7 cellular contexts compared by ENCODE assay signal in the genomic region with DNA sequence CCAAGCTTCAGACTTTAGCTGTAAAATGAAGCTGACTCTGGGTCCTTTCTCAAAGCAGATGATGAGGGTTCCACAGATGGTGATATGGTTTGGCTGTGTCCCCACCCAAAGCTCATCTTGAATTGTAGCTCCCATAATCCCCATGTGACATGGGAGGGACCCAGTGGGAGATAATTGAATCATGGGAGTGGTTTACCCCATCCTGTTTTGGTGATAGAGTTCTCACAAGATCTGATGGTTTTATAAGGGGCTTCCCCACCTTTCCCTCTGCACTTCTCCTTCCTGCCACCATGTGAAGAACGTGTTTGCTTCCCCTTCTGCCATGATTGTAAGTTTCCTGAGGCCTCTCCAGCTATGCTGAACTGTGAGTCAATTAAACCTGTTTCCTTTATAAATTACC.
DNase-seq lines count a peak whose midpoint lies in the region; ATAC-seq lines count a peak whose summit lies in the region.
"Not testable (repeated sequence)": the region's sequence is repeated elsewhere in the genome, so short reads cannot be mapped to it uniquely, and the experiment has no call there.

No MANE protein-coding gene starts in this region.

- CTCF ChIA-PET in activated CD8-positive, alpha-beta T cell treated with anti-CD3 and anti-CD28 coated beads, Interleukin-2, amount 10 ng/mL, durations not matched to agents 7 days and 5 days (lab: Charles Lee), result interaction anchor here (0.6 to 1.6 kb wide), 5 partner anchors 9 to 295 kb away, joined by 3 to 5 read pairs (median 4); no protein-coding TSS in a partner anchor
- CTCF ChIA-PET in activated naive CD4-positive, alpha-beta T cell treated with anti-CD3 and anti-CD28 coated beads, Interleukin-2, amount 10 ng/mL, durations not matched to agents 7 days and 5 days (lab: Charles Lee), result not testable (repeated sequence)

- peaks cover 42% of the 10 kb centered on the region for H3K36me3 Mint-ChIP-seq in activated CD8-positive, alpha-beta T cell treated with anti-CD3 and anti-CD28 coated beads, Interleukin-2, amount 10 ng/mL, durations not matched to agents 7 days and 5 days (ENCODE audit: low read depth)
- peaks cover 11% of the 10 kb centered on the region for H3K36me3 Mint-ChIP-seq in activated naive CD4-positive, alpha-beta T cell treated with anti-CD3 and anti-CD28 coated beads, Interleukin-2, amount 10 ng/mL, durations not matched to agents 7 days and 5 days
- H3K36me3 Mint-ChIP-seq in central memory CD8-positive, alpha-beta T cell (ENCODE audit: insufficient read depth); memory B cell; stimulated activated effector memory CD8-positive, alpha-beta T cell treated with anti-CD3 and anti-CD28 coated beads, Interleukin-12 subunit alpha, Interleukin-12 subunit beta, amount 100 ng/mL, for 72 hours: not testable (repeated sequence)

- POLR2A ChIA-PET in activated CD8-positive, alpha-beta T cell treated with anti-CD3 and anti-CD28 coated beads, Interleukin-2, amount 10 ng/mL, durations not matched to agents 7 days and 5 days (lab: Charles Lee), result interaction anchor here (1.1 kb wide), 1 partner anchor 8 kb away, joined by 3 read pairs; no protein-coding TSS in a partner anchor

- peak; percentile 46 for DNase-seq in KBM-7
- peak; percentile 50 for DNase-seq in activated CD8-positive, alpha-beta T cell treated with anti-CD3 and anti-CD28 coated beads, Interleukin-2, amount 10 ng/mL, durations not matched to agents 7 days and 5 days
- DNase-seq in activated naive CD4-positive, alpha-beta T cell treated with anti-CD3 and anti-CD28 coated beads, Interleukin-2, amount 10 ng/mL, durations not matched to agents 7 days and 5 days, result peak; percentile 24
- DNase-seq in central memory CD8-positive, alpha-beta T cell (ENCODE audit: low spot score in 2 of 2); memory B cell (ENCODE audit: low spot score in 2 of 2); stimulated activated effector memory CD8-positive, alpha-beta T cell treated with anti-CD3 and anti-CD28 coated beads, Interleukin-12 subunit alpha, Interleukin-12 subunit beta, amount 100 ng/mL, for 72 hours (ENCODE audit: low spot score in 2 of 2): not testable (repeated sequence)

- H3K27me3 Mint-ChIP-seq in activated CD8-positive, alpha-beta T cell treated with anti-CD3 and anti-CD28 coated beads, Interleukin-2, amount 10 ng/mL, durations not matched to agents 7 days and 5 days (ENCODE audit: low read depth); activated naive CD4-positive, alpha-beta T cell treated with anti-CD3 and anti-CD28 coated beads, Interleukin-2, amount 10 ng/mL, durations not matched to agents 7 days and 5 days; central memory CD8-positive, alpha-beta T cell; memory B cell: not testable (repeated sequence)

- in situ Hi-C loops in KBM-7 (cut with MboI; ENCODE audit: low pct_unique_long_range_greater_than_20kb, low sequenced_read_pairs), result not testable (repeated sequence)

- H3K4me3 Mint-ChIP-seq in activated CD8-positive, alpha-beta T cell treated with anti-CD3 and anti-CD28 coated beads, Interleukin-2, amount 10 ng/mL, durations not matched to agents 7 days and 5 days; activated naive CD4-positive, alpha-beta T cell treated with anti-CD3 and anti-CD28 coated beads, Interleukin-2, amount 10 ng/mL, durations not matched to agents 7 days and 5 days; central memory CD8-positive, alpha-beta T cell; memory B cell; stimulated activated effector memory CD8-positive, alpha-beta T cell treated with anti-CD3 and anti-CD28 coated beads, Interleukin-12 subunit alpha, Interleukin-12 subunit beta, amount 100 ng/mL, for 72 hours: not testable (repeated sequence)

- H3K9me3 Mint-ChIP-seq in activated CD8-positive, alpha-beta T cell treated with anti-CD3 and anti-CD28 coated beads, Interleukin-2, amount 10 ng/mL, durations not matched to agents 7 days and 5 days (ENCODE audit: insufficient read depth), result peaks cover 37% of the 10 kb centered on the region
- H3K9me3 Mint-ChIP-seq in activated naive CD4-positive, alpha-beta T cell treated with anti-CD3 and anti-CD28 coated beads, Interleukin-2, amount 10 ng/mL, durations not matched to agents 7 days and 5 days, result peaks cover 37% of the 10 kb centered on the region
- H3K9me3 Mint-ChIP-seq in central memory CD8-positive, alpha-beta T cell; memory B cell: not testable (repeated sequence)
- peaks cover 10% of the 10 kb centered on the region for H3K9me3 Mint-ChIP-seq in stimulated activated effector memory CD8-positive, alpha-beta T cell treated with anti-CD3 and anti-CD28 coated beads, Interleukin-12 subunit alpha, Interleukin-12 subunit beta, amount 100 ng/mL, for 72 hours

- H3K27ac Mint-ChIP-seq in activated CD8-positive, alpha-beta T cell treated with anti-CD3 and anti-CD28 coated beads, Interleukin-2, amount 10 ng/mL, durations not matched to agents 7 days and 5 days, result peak overlapping the region; percentile 76
- H3K27ac Mint-ChIP-seq in activated naive CD4-positive, alpha-beta T cell treated with anti-CD3 and anti-CD28 coated beads, Interleukin-2, amount 10 ng/mL, durations not matched to agents 7 days and 5 days, result peak overlapping the region; percentile 69
- peak overlapping the region; percentile 73 for H3K27ac Mint-ChIP-seq in central memory CD8-positive, alpha-beta T cell (ENCODE audit: low read depth)
- peak overlapping the region; percentile 15 for H3K27ac Mint-ChIP-seq in memory B cell
- H3K27ac Mint-ChIP-seq in stimulated activated effector memory CD8-positive, alpha-beta T cell treated with anti-CD3 and anti-CD28 coated beads, Interleukin-12 subunit alpha, Interleukin-12 subunit beta, amount 100 ng/mL, for 72 hours, result not testable (repeated sequence)

- peak; percentile 48 to 55 for ATAC-seq in activated CD4-positive, CD25-positive, alpha-beta regulatory T cell treated with anti-CD3 and anti-CD28 coated beads, Interleukin-2, amount 50 U/mL, for 24 hours
- ATAC-seq in activated CD8-positive, alpha-beta T cell treated with anti-CD3 and anti-CD28 coated beads, Interleukin-2, amount 10 ng/mL, durations not matched to agents 7 days and 5 days, result peak; percentile 42
- ATAC-seq in central memory CD8-positive, alpha-beta T cell (replicated peaks; ENCODE audit: extremely low read depth, poor library complexity, severe bottlenecking), result peak; percentile 62
- ATAC-seq in memory B cell (ENCODE audit: low read depth), result peak; percentile 41
- peak; percentile 60 for ATAC-seq in stimulated activated effector memory CD8-positive, alpha-beta T cell treated with anti-CD3 and anti-CD28 coated beads, Interleukin-12 subunit alpha, Interleukin-12 subunit beta, amount 100 ng/mL, for 72 hours

- peaks cover 37% of the 10 kb centered on the region for H3K4me1 Mint-ChIP-seq in activated CD8-positive, alpha-beta T cell treated with anti-CD3 and anti-CD28 coated beads, Interleukin-2, amount 10 ng/mL, durations not matched to agents 7 days and 5 days (ENCODE audit: low read depth)
- peaks cover 34% of the 10 kb centered on the region for H3K4me1 Mint-ChIP-seq in activated naive CD4-positive, alpha-beta T cell treated with anti-CD3 and anti-CD28 coated beads, Interleukin-2, amount 10 ng/mL, durations not matched to agents 7 days and 5 days
- H3K4me1 Mint-ChIP-seq in central memory CD8-positive, alpha-beta T cell, result peaks cover 26% of the 10 kb centered on the region
- H3K4me1 Mint-ChIP-seq in memory B cell, result not testable (repeated sequence)
- H3K4me1 Mint-ChIP-seq in stimulated activated effector memory CD8-positive, alpha-beta T cell treated with anti-CD3 and anti-CD28 coated beads, Interleukin-12 subunit alpha, Interleukin-12 subunit beta, amount 100 ng/mL, for 72 hours, result peaks cover 27% of the 10 kb centered on the region
